1 cellular context compared by ENCODE assay signal in the genomic region with DNA sequence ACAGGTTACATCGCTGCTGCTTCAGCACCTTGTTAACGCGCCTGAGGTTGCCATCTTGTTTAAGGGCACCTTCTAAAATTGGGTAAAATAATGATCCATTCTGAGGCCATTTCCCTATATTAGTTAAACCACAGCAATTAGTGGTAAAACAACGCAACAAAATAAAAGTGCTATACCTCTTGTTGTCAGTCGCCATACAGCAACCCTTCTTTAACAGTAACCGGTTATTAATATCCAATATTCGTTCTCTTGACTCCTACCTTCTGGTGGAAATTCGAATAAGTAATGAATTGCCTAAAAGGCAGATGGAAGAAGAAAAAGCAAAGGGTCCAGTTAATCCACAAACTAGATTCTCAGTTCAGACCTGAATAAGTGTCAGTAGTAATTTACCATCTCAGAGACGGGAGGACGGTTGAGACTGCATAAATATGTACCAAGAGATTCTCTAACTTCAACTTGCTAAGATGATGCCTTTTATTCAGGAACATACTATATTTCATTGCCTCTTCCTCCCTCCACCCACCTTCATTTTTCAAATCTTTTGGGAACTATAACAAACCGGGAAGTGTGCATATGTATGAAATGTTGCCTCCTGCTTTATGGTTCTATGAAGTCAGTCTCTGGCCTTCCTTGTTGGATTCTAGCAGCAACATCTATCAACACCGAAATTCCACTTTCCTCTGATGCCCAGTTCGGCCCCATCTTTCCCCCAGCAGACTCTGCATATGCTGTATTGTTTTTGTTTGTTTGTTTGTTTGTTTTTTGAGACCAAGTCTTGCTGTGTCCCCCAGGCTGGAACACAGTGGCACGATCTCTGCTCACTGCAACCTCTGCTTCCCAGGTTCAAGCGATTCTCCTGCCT.
A peak's percentile ranks its signal among the peaks of the same experiment; 100 is the strongest.
TF ChIP-seq lines count a peak whose summit lies in the region.

No MANE protein-coding gene starts in this region.

TF ChIP-seq in HepG2, 621 proteins besides CTCF, POLR2A, EP300 and RAD21 (continued from another document and continues in another):
- TF ChIP-seq, protein P1, sequence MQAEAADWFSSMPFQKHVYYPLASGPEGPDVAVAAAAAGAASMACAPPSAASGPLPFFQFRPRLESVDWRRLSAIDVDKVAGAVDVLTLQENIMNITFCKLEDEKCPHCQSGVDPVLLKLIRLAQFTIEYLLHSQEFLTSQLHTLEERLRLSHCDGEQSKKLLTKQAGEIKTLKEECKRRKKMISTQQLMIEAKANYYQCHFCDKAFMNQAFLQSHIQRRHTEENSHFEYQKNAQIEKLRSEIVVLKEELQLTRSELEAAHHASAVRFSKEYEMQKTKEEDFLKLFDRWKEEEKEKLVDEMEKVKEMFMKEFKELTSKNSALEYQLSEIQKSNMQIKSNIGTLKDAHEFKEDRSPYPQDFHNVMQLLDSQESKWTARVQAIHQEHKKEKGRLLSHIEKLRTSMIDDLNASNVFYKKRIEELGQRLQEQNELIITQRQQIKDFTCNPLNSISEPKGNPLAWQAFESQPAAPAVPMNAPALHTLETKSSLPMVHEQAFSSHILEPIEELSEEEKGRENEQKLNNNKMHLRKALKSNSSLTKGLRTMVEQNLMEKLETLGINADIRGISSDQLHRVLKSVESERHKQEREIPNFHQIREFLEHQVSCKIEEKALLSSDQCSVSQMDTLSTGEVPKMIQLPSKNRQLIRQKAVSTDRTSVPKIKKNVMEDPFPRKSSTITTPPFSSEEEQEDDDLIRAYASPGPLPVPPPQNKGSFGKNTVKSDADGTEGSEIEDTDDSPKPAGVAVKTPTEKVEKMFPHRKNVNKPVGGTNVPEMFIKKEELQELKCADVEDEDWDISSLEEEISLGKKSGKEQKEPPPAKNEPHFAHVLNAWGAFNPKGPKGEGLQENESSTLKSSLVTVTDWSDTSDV (CRISPR knock-in tag; IDR thresholded peaks at IDR 0.05) = no peak
- TF ChIP-seq TSC22D2 (CRISPR knock-in tag; IDR thresholded peaks at IDR 0.05; ENCODE audit: borderline replicate concordance) = no peak
- no peak for TF ChIP-seq SIX4 (CRISPR knock-in tag; IDR thresholded peaks at IDR 0.05)
- no peak for TF ChIP-seq ZNF574 (CRISPR knock-in tag; IDR thresholded peaks at IDR 0.05)
- TF ChIP-seq ZNF407 (CRISPR knock-in tag; IDR thresholded peaks at IDR 0.05; ENCODE audit: not compliant biosample characterization) = no peak
- no peak for TF ChIP-seq ZNF253 (CRISPR knock-in tag; IDR thresholded peaks at IDR 0.05; ENCODE audit: borderline replicate concordance)
- TF ChIP-seq, protein P2, sequence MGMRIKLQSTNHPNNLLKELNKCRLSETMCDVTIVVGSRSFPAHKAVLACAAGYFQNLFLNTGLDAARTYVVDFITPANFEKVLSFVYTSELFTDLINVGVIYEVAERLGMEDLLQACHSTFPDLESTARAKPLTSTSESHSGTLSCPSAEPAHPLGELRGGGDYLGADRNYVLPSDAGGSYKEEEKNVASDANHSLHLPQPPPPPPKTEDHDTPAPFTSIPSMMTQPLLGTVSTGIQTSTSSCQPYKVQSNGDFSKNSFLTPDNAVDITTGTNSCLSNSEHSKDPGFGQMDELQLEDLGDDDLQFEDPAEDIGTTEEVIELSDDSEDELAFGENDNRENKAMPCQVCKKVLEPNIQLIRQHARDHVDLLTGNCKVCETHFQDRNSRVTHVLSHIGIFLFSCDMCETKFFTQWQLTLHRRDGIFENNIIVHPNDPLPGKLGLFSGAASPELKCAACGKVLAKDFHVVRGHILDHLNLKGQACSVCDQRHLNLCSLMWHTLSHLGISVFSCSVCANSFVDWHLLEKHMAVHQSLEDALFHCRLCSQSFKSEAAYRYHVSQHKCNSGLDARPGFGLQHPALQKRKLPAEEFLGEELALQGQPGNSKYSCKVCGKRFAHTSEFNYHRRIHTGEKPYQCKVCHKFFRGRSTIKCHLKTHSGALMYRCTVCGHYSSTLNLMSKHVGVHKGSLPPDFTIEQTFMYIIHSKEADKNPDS (CRISPR knock-in tag; IDR thresholded peaks at IDR 0.05) = no peak
- 0 out of 2 replicates have a peak, but pooled peaks have one; percentile 11 for TF ChIP-seq ELF1 (CRISPR knock-in tag; IDR thresholded peaks at IDR 0.05)
- TF ChIP-seq ZNF546 (CRISPR knock-in tag; conservative IDR thresholded peaks at IDR 0.05) = no peak
- TF ChIP-seq ZSCAN21 (CRISPR knock-in tag; IDR thresholded peaks at IDR 0.05; ENCODE audit: borderline replicate concordance) = no peak
- no peak for TF ChIP-seq ZEB1 (IDR thresholded peaks at IDR 0.05; ENCODE audit: insufficient replicate concordance, low read depth)
- no peak for TF ChIP-seq REXO4 (CRISPR knock-in tag; IDR thresholded peaks at IDR 0.05; ENCODE audit: borderline replicate concordance)
- no peak for TF ChIP-seq ZNF160 (CRISPR knock-in tag; IDR thresholded peaks at IDR 0.05)
- TF ChIP-seq JUNB (CRISPR knock-in tag; IDR thresholded peaks at IDR 0.05; ENCODE audit: borderline replicate concordance) = no peak
- TF ChIP-seq ZNF639 (CRISPR knock-in tag; conservative IDR thresholded peaks at IDR 0.05) = no peak
- TF ChIP-seq SMARCC2 (IDR thresholded peaks at IDR 0.05) = no peak
- TF ChIP-seq, protein P3, sequence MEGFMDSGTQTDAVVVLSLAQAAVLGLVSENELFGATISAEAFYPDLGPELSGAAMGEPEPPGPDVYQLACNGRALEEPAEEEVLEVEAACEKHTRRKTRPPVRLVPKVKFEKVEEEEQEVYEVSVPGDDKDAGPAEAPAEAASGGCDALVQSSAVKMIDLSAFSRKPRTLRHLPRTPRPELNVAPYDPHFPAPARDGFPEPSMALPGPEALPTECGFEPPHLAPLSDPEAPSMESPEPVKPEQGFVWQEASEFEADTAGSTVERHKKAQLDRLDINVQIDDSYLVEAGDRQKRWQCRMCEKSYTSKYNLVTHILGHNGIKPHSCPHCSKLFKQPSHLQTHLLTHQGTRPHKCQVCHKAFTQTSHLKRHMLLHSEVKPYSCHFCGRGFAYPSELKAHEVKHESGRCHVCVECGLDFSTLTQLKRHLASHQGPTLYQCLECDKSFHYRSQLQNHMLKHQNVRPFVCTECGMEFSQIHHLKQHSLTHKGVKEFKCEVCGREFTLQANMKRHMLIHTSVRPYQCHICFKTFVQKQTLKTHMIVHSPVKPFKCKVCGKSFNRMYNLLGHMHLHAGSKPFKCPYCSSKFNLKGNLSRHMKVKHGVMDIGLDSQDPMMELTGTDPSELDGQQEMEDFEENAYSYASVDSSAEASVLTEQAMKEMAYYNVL (CRISPR knock-in tag; IDR thresholded peaks at IDR 0.05; ENCODE audit: borderline replicate concordance) = no peak
- TF ChIP-seq SP4 (CRISPR knock-in tag; IDR thresholded peaks at IDR 0.05) = no peak
- no peak for TF ChIP-seq ISX (CRISPR knock-in tag; conservative IDR thresholded peaks at IDR 0.05)
- 0 out of 2 replicates have a peak, but pooled peaks have one; percentile 4 for TF ChIP-seq KDM1A (CRISPR knock-in tag; IDR thresholded peaks at IDR 0.05)
- no peak for TF ChIP-seq NFRKB (IDR thresholded peaks at IDR 0.05)
- TF ChIP-seq IKZF1 (IDR thresholded peaks at IDR 0.05) = no peak
- TF ChIP-seq EZH2 (conservative IDR thresholded peaks at IDR 0.05; ENCODE audit: low read depth, low read length) = no peak
- TF ChIP-seq ZNF782 (CRISPR knock-in tag; IDR thresholded peaks at IDR 0.05; ENCODE audit: borderline replicate concordance) = no peak
- no peak for TF ChIP-seq ZNF10 (CRISPR knock-in tag; IDR thresholded peaks at IDR 0.05; ENCODE audit: borderline replicate concordance, low read depth)
- no peak for TF ChIP-seq AKAP8 (CRISPR knock-in tag; IDR thresholded peaks at IDR 0.05)
- no peak for TF ChIP-seq ZNF34 (CRISPR knock-in tag; IDR thresholded peaks at IDR 0.05; ENCODE audit: borderline replicate concordance)
